ENCODE assay signal across 23 cellular contexts in the genomic region with DNA sequence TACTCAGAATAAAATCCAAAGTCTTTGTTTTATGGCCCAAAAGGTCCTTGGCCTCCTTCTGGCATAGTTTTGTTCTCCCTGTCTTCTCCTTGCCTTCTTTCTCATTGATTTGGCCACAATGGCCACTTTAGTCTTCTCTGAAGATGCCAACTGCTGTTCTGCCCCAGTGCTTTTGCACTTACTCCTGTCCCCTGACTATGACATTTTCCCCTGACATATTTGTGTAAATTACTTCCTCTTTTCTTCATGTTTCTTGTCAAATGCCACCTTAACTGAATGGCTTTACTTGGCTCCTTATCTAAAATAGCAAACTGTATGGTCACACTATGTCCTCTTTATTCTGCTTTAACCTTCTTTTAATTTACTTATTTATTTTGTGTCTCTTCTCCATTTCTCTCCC.
"Had no signal": no experiment of that assay in that cellular context is flagged by ENCODE, and none has a peak within 500 bp of the region (broad histone marks: within the 10 kb centered on the region; RNA-seq: fewer than 3 reads in every experiment).

No MANE protein-coding gene starts in this region.

- H3K79me2 ChIP-seq: hepatocyte had no signal

- DNase-seq: effector CD4-positive, alpha-beta T cell; endodermal cell; erythroblast; foreskin keratinocyte; head of caudate nucleus; kidney; left cardiac atrium; left ventricle myocardium inferior; lower lobe of right lung; natural killer cell; nucleus accumbens; ovary; right cardiac atrium; small intestine; stimulated activated CD4-positive, alpha-beta T cell treated with anti-CD3 and anti-CD28 coated beads, Interleukin-12 subunit alpha, Interleukin-12 subunit beta, amount 100 ng/mL, for 4 hours; stimulated activated naive CD4-positive, alpha-beta T cell had no signal

- H3K9me3 Mint-ChIP-seq: endodermal cell, mesothelial cell of epicardium, neural progenitor cell, type B pancreatic cell had no signal

- H2AFZ ChIP-seq: hepatocyte, neural progenitor cell had no signal

- H3K9me3 ChIP-seq: left ventricle myocardium inferior, lower lobe of right lung, ovary had no signal

- H3K4me1 ChIP-seq: foreskin keratinocyte, left ventricle myocardium inferior, lower lobe of right lung had no signal

- FAIRE-seq: endothelial cell of umbilical vein, kidney, small intestine, urothelium cell line had no signal

- H3K4me3 ChIP-seq: hepatocyte, left ventricle myocardium inferior, lower lobe of right lung, neural progenitor cell, ovary had no signal

- ATAC-seq: foreskin keratinocyte, left cardiac atrium, lower lobe of right lung, natural killer cell, right cardiac atrium had no signal

- H3K9ac ChIP-seq: neural progenitor cell had no signal

- H3K36me3 Mint-ChIP-seq: memory B cell, mesothelial cell of epicardium, natural killer cell, neural progenitor cell, type B pancreatic cell had no signal

- H3K27ac Mint-ChIP-seq: endodermal cell, memory B cell, mesothelial cell of epicardium, natural killer cell, neural progenitor cell, type B pancreatic cell had no signal

- H3K27me3 Mint-ChIP-seq: memory B cell, type B pancreatic cell had no signal

- H3K27ac ChIP-seq: foreskin keratinocyte, hepatocyte, left ventricle myocardium inferior, lower lobe of right lung, neural progenitor cell, ovary had no signal

- H3K4me1 Mint-ChIP-seq: memory B cell, natural killer cell had no signal

- H3K27me3 ChIP-seq: foreskin keratinocyte, hepatocyte, neural progenitor cell, ovary had no signal

- H3K4me2 ChIP-seq: hepatocyte, neural progenitor cell had no signal

- H3K4me3 Mint-ChIP-seq: endodermal cell, memory B cell, mesothelial cell of epicardium, natural killer cell, neural progenitor cell, type B pancreatic cell had no signal

- H3K36me3 ChIP-seq: left ventricle myocardium inferior, lower lobe of right lung, neural progenitor cell, ovary had no signal
